Comparison of ENCODE assay signal across 10 cellular contexts in the genomic region with DNA sequence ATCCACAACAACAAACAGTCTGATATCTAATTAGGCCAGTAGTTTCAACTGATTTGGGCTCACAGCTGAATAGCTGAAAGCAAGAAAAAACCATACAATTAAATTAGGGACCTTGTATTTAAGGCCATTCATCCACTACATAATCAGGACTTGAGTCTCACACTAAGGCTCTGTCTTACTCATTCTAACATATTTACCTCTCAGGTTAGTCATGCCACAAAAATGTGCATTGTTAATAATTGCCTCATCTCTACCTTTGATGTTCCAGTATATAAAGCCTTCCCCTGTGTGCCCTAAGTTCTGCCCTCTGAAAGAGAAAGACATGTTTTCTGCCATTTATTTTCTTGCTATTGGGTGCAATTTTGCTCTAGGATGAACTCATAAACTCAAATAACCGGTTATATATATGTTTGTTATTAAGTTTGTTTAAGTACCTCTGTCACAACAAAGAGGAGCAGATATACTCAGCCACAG. TPM values are rescaled to one million over a fixed set of nuclear protein-coding genes. Genes with fewer than 3 reads are reported as not detected.
DNase-seq lines count a peak whose midpoint lies in the region; ATAC-seq and TF ChIP-seq lines count a peak whose summit lies in the region.
"Had no signal": no experiment of that assay in that cellular context is flagged by ENCODE, and none has a peak within 500 bp of the region (broad histone marks: within the 10 kb centered on the region; RNA-seq: fewer than 3 reads in every experiment).

No MANE protein-coding gene starts in this region.

- peaks cover 13% of the 10 kb centered on the region for H3K9me3 Mint-ChIP-seq in activated naive CD4-positive, alpha-beta T cell treated with anti-CD3 and anti-CD28 coated beads, Interleukin-2, amount 50 U/mL, for 24 hours
- peaks cover 11% of the 10 kb centered on the region for H3K9me3 Mint-ChIP-seq in activated naive CD4-positive, alpha-beta T cell treated with anti-CD3 and anti-CD28 coated beads, Interleukin-2, amount 10 ng/mL, durations not matched to agents 7 days and 5 days

- no peaks in the 10 kb centered on the region for H3K27me3 ChIP-seq in kidney epithelial cell (ENCODE audit: control insufficient read depth, insufficient read depth, low read length)
- H3K27me3 ChIP-seq: BE2C had no signal

- no peak overlapping the region for H3K4me3 ChIP-seq in kidney epithelial cell (ENCODE audit: low read depth, low read length)

- H3K36me3 Mint-ChIP-seq in activated naive CD4-positive, alpha-beta T cell treated with anti-CD3 and anti-CD28 coated beads, Interleukin-2, amount 50 U/mL, for 24 hours, result peaks cover 13% of the 10 kb centered on the region
- H3K36me3 Mint-ChIP-seq in activated naive CD4-positive, alpha-beta T cell treated with anti-CD3 and anti-CD28 coated beads, Interleukin-2, amount 10 ng/mL, durations not matched to agents 7 days and 5 days, result peaks cover 23% of the 10 kb centered on the region

- intact Hi-C loops in head of caudate nucleus (cut with DNase I), result no loop called here

- no peak for TF ChIP-seq CTCF in kidney epithelial cell (IDR thresholded peaks at IDR 0.05; ENCODE audit: insufficient read depth, low read length, poor library complexity, severe bottlenecking)

- peaks cover 40% of the 10 kb centered on the region for H3K4me1 Mint-ChIP-seq in activated naive CD4-positive, alpha-beta T cell treated with anti-CD3 and anti-CD28 coated beads, Interleukin-2, amount 50 U/mL, for 24 hours
- H3K4me1 Mint-ChIP-seq in activated naive CD4-positive, alpha-beta T cell treated with anti-CD3 and anti-CD28 coated beads, Interleukin-2, amount 10 ng/mL, durations not matched to agents 7 days and 5 days, result peaks cover 19% of the 10 kb centered on the region

- H3K27me3 Mint-ChIP-seq in activated naive CD4-positive, alpha-beta T cell treated with anti-CD3 and anti-CD28 coated beads, Interleukin-2, amount 50 U/mL, for 24 hours, result no peaks in the 10 kb centered on the region
- H3K27me3 Mint-ChIP-seq in activated naive CD4-positive, alpha-beta T cell treated with anti-CD3 and anti-CD28 coated beads, Interleukin-2, amount 10 ng/mL, durations not matched to agents 7 days and 5 days, result no peaks in the 10 kb centered on the region

- no peaks in the 10 kb centered on the region for H3K36me3 ChIP-seq in kidney epithelial cell (ENCODE audit: control insufficient read depth, insufficient read depth, low read length)
- H3K36me3 ChIP-seq: BE2C had no signal

- ATAC-seq in HG02610 (IDR thresholded peaks at IDR 0.05; ENCODE audit: unreplicated experiment) (no peak), GM18511 (IDR thresholded peaks at IDR 0.05; ENCODE audit: unreplicated experiment) (no peak)

- CTCF ChIA-PET in activated naive CD4-positive, alpha-beta T cell treated with anti-CD3 and anti-CD28 coated beads, Interleukin-2, amount 10 ng/mL, durations not matched to agents 7 days and 5 days (lab: Charles Lee), result interaction anchor here (1.1 kb wide), 1 partner anchor 74 kb away, joined by 5 read pairs; no protein-coding TSS in a partner anchor

- H3K27ac Mint-ChIP-seq in activated naive CD4-positive, alpha-beta T cell treated with anti-CD3 and anti-CD28 coated beads, Interleukin-2, amount 50 U/mL, for 24 hours, result peak overlapping the region; percentile 69
- no peak overlapping the region for H3K27ac Mint-ChIP-seq in activated naive CD4-positive, alpha-beta T cell treated with anti-CD3 and anti-CD28 coated beads, Interleukin-2, amount 10 ng/mL, durations not matched to agents 7 days and 5 days

- H3K4me3 Mint-ChIP-seq in activated naive CD4-positive, alpha-beta T cell treated with anti-CD3 and anti-CD28 coated beads, Interleukin-2, amount 50 U/mL, for 24 hours, result peak overlapping the region; percentile 47
- no peak overlapping the region for H3K4me3 Mint-ChIP-seq in activated naive CD4-positive, alpha-beta T cell treated with anti-CD3 and anti-CD28 coated beads, Interleukin-2, amount 10 ng/mL, durations not matched to agents 7 days and 5 days

- DNase-seq in activated naive CD4-positive, alpha-beta T cell treated with anti-CD3 and anti-CD28 coated beads, Interleukin-2, amount 10 ng/mL, durations not matched to agents 7 days and 5 days, result no peak
- DNase-seq in amniotic epithelial cell (ENCODE audit: low read depth) (peak; percentile 86), kidney epithelial cell (ENCODE audit: low read depth) (peak; percentile 98), head of caudate nucleus (no peak), epidermal melanocyte (ENCODE audit: insufficient read length, low spot score) (no peak)
- DNase-seq: BE2C, NCI-H524 treated with DMSO at 0.1 percent for 48 hours had no signal

RNA-seq across cellular contexts. Expression of a gene that starts 5.3 kb away (rescaled TPM):
- total RNA-seq in kidney epithelial cell, result 47.6 and 102 TPM in 2 replicates

Comparison
In these comparisons a context has a peak if more than half of its experiments do, and no peak if none do; other contexts are left out.
1. DNase-seq: peak in amniotic epithelial cell (single experiment) and kidney epithelial cell (single experiment); none in activated naive CD4-positive, alpha-beta T cell treated with anti-CD3 and anti-CD28 coated beads, Interleukin-2, amount 10 ng/mL, durations not matched to agents 7 days and 5 days (single experiment), head of caudate nucleus (0 of 42) and epidermal melanocyte (single experiment).